22 cellular contexts compared by ENCODE assay signal in genomic region chr21:45461369-45461750, GRCh38.
"Had no signal": no experiment of that assay in that cellular context is flagged by ENCODE, and none has a peak within 500 bp of the region (broad histone marks: within the 10 kb centered on the region; RNA-seq: fewer than 3 reads in every experiment).

No MANE protein-coding gene starts in this region.

- H3K36me3 Mint-ChIP-seq: immature natural killer cell had no signal

- H2AFZ ChIP-seq: neural progenitor cell had no signal

- H3K4me3 Mint-ChIP-seq: activated CD4-positive, alpha-beta T cell treated with anti-CD3 and anti-CD28 coated beads, Interleukin-2, amount 10 ng/mL, durations not matched to agents 24 days and 14 days; activated CD8-positive, alpha-beta T cell treated with anti-CD3 and anti-CD28 coated beads, Interleukin-2, amount 10 ng/mL, durations not matched to agents 7 days and 5 days; activated naive CD8-positive, alpha-beta T cell treated with anti-CD3 and anti-CD28 coated beads for 36 hours; dendritic cell treated with granulocyte-macrophage colony-stimulating factor and Interleukin-4, amounts not matched to agents 40 ng/mL and 50 ng/mL, for 4 days; effector memory CD8-positive, alpha-beta T cell; immature natural killer cell; mesothelial cell of epicardium; neural progenitor cell; T-helper 2 cell treated with Interferon-gamma antibody and Interleukin-4, amounts not matched to agents 5 μg/mL and 100 μg/mL, for 36 hours had no signal

- H3K4me2 ChIP-seq: neural progenitor cell had no signal

- H3K9me3 Mint-ChIP-seq: activated CD4-positive, alpha-beta T cell treated with anti-CD3 and anti-CD28 coated beads, Interleukin-2, amount 10 ng/mL, durations not matched to agents 24 days and 14 days; effector memory CD8-positive, alpha-beta T cell; immature natural killer cell; T-helper 2 cell treated with Interferon-gamma antibody and Interleukin-4, amounts not matched to agents 5 μg/mL and 100 μg/mL, for 36 hours had no signal

- H3K4me1 Mint-ChIP-seq: activated CD4-positive, alpha-beta T cell treated with anti-CD3 and anti-CD28 coated beads, Interleukin-2, amount 10 ng/mL, durations not matched to agents 24 days and 14 days; activated naive CD8-positive, alpha-beta T cell treated with anti-CD3 and anti-CD28 coated beads for 36 hours; immature natural killer cell had no signal

- H3K27me3 ChIP-seq: breast epithelium, heart left ventricle, neural progenitor cell, pancreas had no signal

- H3K27ac Mint-ChIP-seq: activated CD4-positive, alpha-beta T cell treated with anti-CD3 and anti-CD28 coated beads, Interleukin-2, amount 10 ng/mL, durations not matched to agents 24 days and 14 days; activated CD8-positive, alpha-beta T cell treated with anti-CD3 and anti-CD28 coated beads, Interleukin-2, amount 10 ng/mL, durations not matched to agents 7 days and 5 days; activated naive CD8-positive, alpha-beta T cell treated with anti-CD3 and anti-CD28 coated beads for 36 hours; dendritic cell treated with granulocyte-macrophage colony-stimulating factor and Interleukin-4, amounts not matched to agents 40 ng/mL and 50 ng/mL, for 4 days; effector memory CD8-positive, alpha-beta T cell; immature natural killer cell; mesothelial cell of epicardium; neural progenitor cell; T-helper 2 cell treated with Interferon-gamma antibody and Interleukin-4, amounts not matched to agents 5 μg/mL and 100 μg/mL, for 36 hours had no signal

- DNase-seq: activated CD4-positive, alpha-beta T cell treated with anti-CD3 and anti-CD28 coated beads, Interleukin-2, amount 10 ng/mL, durations not matched to agents 24 days and 14 days; activated CD4-positive, CD25-positive, alpha-beta regulatory T cell; activated CD8-positive, alpha-beta memory T cell treated with anti-CD3 and anti-CD28 coated beads, Interleukin-2, amount 50 U/mL, for 48 hours; activated CD8-positive, alpha-beta T cell treated with anti-CD3 and anti-CD28 coated beads, Interleukin-2, amount 10 ng/mL, durations not matched to agents 7 days and 5 days; activated naive CD8-positive, alpha-beta T cell treated with anti-CD3 and anti-CD28 coated beads for 36 hours; anterior cingulate cortex; cerebellar nuclear complex; effector memory CD8-positive, alpha-beta T cell; gastrocnemius medialis; immature natural killer cell; lower lobe of right lung; stimulated activated CD4-positive, alpha-beta T cell treated with anti-CD3 and anti-CD28 coated beads, Interleukin-4, amount 100 ng/mL, for 4 hours; stimulated activated CD8-positive, alpha-beta memory T cell treated with anti-CD3 and anti-CD28 coated beads, Interleukin-4, amount 100 ng/mL, for 48 hours; stimulated activated naive CD8-positive, alpha-beta T cell treated with anti-CD3 and anti-CD28 coated beads, Interleukin-15, Interleukin-2, amounts not matched to agents 100 U/mL and 50 U/mL, for 24 hours had no signal

- H3K4me3 ChIP-seq: breast epithelium, gastrocnemius medialis, heart left ventricle, lower lobe of right lung, neural progenitor cell, pancreas had no signal

- ATAC-seq: activated CD8-positive, alpha-beta T cell treated with anti-CD3 and anti-CD28 coated beads, Interleukin-2, amount 10 ng/mL, durations not matched to agents 7 days and 5 days; effector memory CD8-positive, alpha-beta T cell; gastrocnemius medialis; heart left ventricle; lower lobe of right lung; pancreas; stimulated activated naive CD8-positive, alpha-beta T cell treated with anti-CD3 and anti-CD28 coated beads, Interleukin-15, Interleukin-2, amounts not matched to agents 100 U/mL and 50 U/mL, for 24 hours had no signal

- H3K9ac ChIP-seq: neural progenitor cell had no signal

- H3K27ac ChIP-seq: breast epithelium, epithelial cell of prostate, gastrocnemius medialis, heart left ventricle, lower lobe of right lung, neural progenitor cell, pancreas had no signal

- H3K36me3 ChIP-seq: breast epithelium, gastrocnemius medialis, lower lobe of right lung, pancreas had no signal

- H3K9me3 ChIP-seq: gastrocnemius medialis, pancreas had no signal

- H3K4me1 ChIP-seq: gastrocnemius medialis, lower lobe of right lung, neural progenitor cell, pancreas had no signal
